8 cellular contexts compared by ENCODE assay signal in genomic region chr2:123993728-123994323, GRCh38. TPM values are rescaled to one million over a fixed set of nuclear protein-coding genes. Genes with fewer than 3 reads are reported as not detected.
DNase-seq lines count a peak whose midpoint lies in the region; ATAC-seq and TF ChIP-seq lines count a peak whose summit lies in the region.

No MANE protein-coding gene starts in this region.

- H3K4me1 Mint-ChIP-seq in activated naive CD4-positive, alpha-beta T cell treated with anti-CD3 and anti-CD28 coated beads, Interleukin-2, amount 10 ng/mL, durations not matched to agents 7 days and 5 days = no peaks in the 10 kb centered on the region

- H3K36me3 ChIP-seq in SJCRH30 = no peaks in the 10 kb centered on the region

- no peaks in the 10 kb centered on the region for H3K4me1 ChIP-seq in SJCRH30

- H3K9me3 Mint-ChIP-seq in activated naive CD4-positive, alpha-beta T cell treated with anti-CD3 and anti-CD28 coated beads, Interleukin-2, amount 10 ng/mL, durations not matched to agents 7 days and 5 days = peaks cover 2% of the 10 kb centered on the region

- no peaks in the 10 kb centered on the region for H3K36me3 Mint-ChIP-seq in activated naive CD4-positive, alpha-beta T cell treated with anti-CD3 and anti-CD28 coated beads, Interleukin-2, amount 10 ng/mL, durations not matched to agents 7 days and 5 days

- peak; percentile 25 for DNase-seq in CD1c-positive myeloid dendritic cell (ENCODE audit: extremely low spot score)
- DNase-seq in SJCRH30 = peak; percentile 7 to 58
- peak; percentile 14 for DNase-seq in fibroblast of villous mesenchyme (ENCODE audit: low read depth)
- no peak for DNase-seq in retinal pigment epithelial cell (ENCODE audit: low read depth)
- no peak for DNase-seq in NCI-H2107 treated with DMSO at 0.1 percent for 48 hours (lab: John Stamatoyannopoulos, UW; ENCODE audit: unreplicated experiment)
- no peak for DNase-seq in activated naive CD4-positive, alpha-beta T cell treated with anti-CD3 and anti-CD28 coated beads, Interleukin-2, amount 10 ng/mL, durations not matched to agents 7 days and 5 days

- H3K4me3 ChIP-seq in SJCRH30 (no peak overlapping the region), fibroblast of villous mesenchyme (ENCODE audit: low read depth, low read length) (no peak overlapping the region), retinal pigment epithelial cell (ENCODE audit: low read length) (no peak overlapping the region)

- TF ChIP-seq CTCF in fibroblast of villous mesenchyme (IDR thresholded peaks at IDR 0.05; ENCODE audit: insufficient read depth, low read depth, low read length) (peak; percentile 46), retinal pigment epithelial cell (conservative IDR thresholded peaks at IDR 0.05; ENCODE audit: low read depth, low read length) (peak; percentile 69)

- no peaks in the 10 kb centered on the region for H3K27me3 Mint-ChIP-seq in activated naive CD4-positive, alpha-beta T cell treated with anti-CD3 and anti-CD28 coated beads, Interleukin-2, amount 10 ng/mL, durations not matched to agents 7 days and 5 days

- ATAC-seq in GM18517 (IDR thresholded peaks at IDR 0.05; ENCODE audit: unreplicated experiment) = peak; percentile 87
- ATAC-seq in HG03354 (IDR thresholded peaks at IDR 0.05; ENCODE audit: poor library complexity, severe bottlenecking, unreplicated experiment) = peak; percentile 93

- no peaks in the 10 kb centered on the region for H3K9me3 ChIP-seq in SJCRH30 (replicated peaks)

- no peaks in the 10 kb centered on the region for H3K27me3 ChIP-seq in SJCRH30

- no peak overlapping the region for H3K27ac Mint-ChIP-seq in activated naive CD4-positive, alpha-beta T cell treated with anti-CD3 and anti-CD28 coated beads, Interleukin-2, amount 10 ng/mL, durations not matched to agents 7 days and 5 days

- H3K27ac ChIP-seq in SJCRH30 = no peak overlapping the region

- H3K4me3 Mint-ChIP-seq in activated naive CD4-positive, alpha-beta T cell treated with anti-CD3 and anti-CD28 coated beads, Interleukin-2, amount 10 ng/mL, durations not matched to agents 7 days and 5 days = no peak overlapping the region

- CTCF ChIA-PET in activated naive CD4-positive, alpha-beta T cell treated with anti-CD3 and anti-CD28 coated beads, Interleukin-2, amount 10 ng/mL, durations not matched to agents 7 days and 5 days (lab: Charles Lee) = no interaction called here

RNA-seq across cellular contexts. Expression of gene CNTNAP5, which starts 31.3 kb away (rescaled TPM):
- total RNA-seq in SJCRH30 (2014; rRNA removed; shearing (Covaris generic)) = not detected in 2 replicates
- not detected in 2 replicates for total RNA-seq in fibroblast of villous mesenchyme

Comparison
In these comparisons a context has a peak if more than half of its experiments do, and no peak if none do; other contexts are left out.
1. DNase-seq: peak in CD1c-positive myeloid dendritic cell (single experiment), SJCRH30 (2 of 2) and fibroblast of villous mesenchyme (single experiment); none in retinal pigment epithelial cell (single experiment), NCI-H2107 treated with DMSO at 0.1 percent for 48 hours (single experiment) and activated naive CD4-positive, alpha-beta T cell treated with anti-CD3 and anti-CD28 coated beads, Interleukin-2, amount 10 ng/mL, durations not matched to agents 7 days and 5 days (single experiment).